8 cellular contexts compared by ENCODE assay signal in genomic region chr1:11907275-11908138, GRCh38.
DNase-seq lines count a peak whose midpoint lies in the region; ATAC-seq and TF ChIP-seq lines count a peak whose summit lies in the region.

No MANE protein-coding gene starts in this region.

- peak overlapping the region; percentile 100 for H3K27ac Mint-ChIP-seq in activated T-cell treated with anti-CD3 and anti-CD28 coated beads, Interleukin-2, amount 50 U/mL, for 24 hours

- H3K9ac ChIP-seq in mucosa of rectum (ENCODE audit: low read depth in 1 of 2, low read length in 2 of 2): peak overlapping the region; percentile 88 to 94

- H3K4me1 ChIP-seq in mucosa of rectum (ENCODE audit: control insufficient read depth in 2 of 2, insufficient read depth in 2 of 2, low read length in 2 of 2): peaks cover 2 to 6% of the 10 kb centered on the region in 2 donors

- ATAC-seq in GM21717 (IDR thresholded peaks at IDR 0.05; ENCODE audit: unreplicated experiment): peak; percentile 45

- H3K4me1 Mint-ChIP-seq in activated T-cell treated with anti-CD3 and anti-CD28 coated beads, Interleukin-2, amount 50 U/mL, for 24 hours (ENCODE audit: low read depth): peaks cover 35% of the 10 kb centered on the region

- no peaks in the 10 kb centered on the region for H3K36me3 Mint-ChIP-seq in activated T-cell treated with anti-CD3 and anti-CD28 coated beads, Interleukin-2, amount 50 U/mL, for 24 hours (ENCODE audit: low read depth)

- H3K27ac ChIP-seq in mucosa of rectum (ENCODE audit: low read depth in 2 of 2, low read length in 2 of 2): peak overlapping the region; percentile 96 to 98

- H3K4me3 ChIP-seq in mucosa of rectum (ENCODE audit: low read length in 2 of 2): peak overlapping the region; percentile 44 to 87

- no peaks in the 10 kb centered on the region for H3K36me3 ChIP-seq in mucosa of rectum (ENCODE audit: control insufficient read depth in 2 of 2, insufficient read depth in 2 of 2, low read length in 2 of 2)

- peak overlapping the region; percentile 80 for H3K4me3 Mint-ChIP-seq in activated T-cell treated with anti-CD3 and anti-CD28 coated beads, Interleukin-2, amount 50 U/mL, for 24 hours

- DNase-seq in DMS 273 treated with DMSO at 0.1 percent for 48 hours (lab: John Stamatoyannopoulos, UW) (peak; percentile 89), KBM-7 (peak; percentile 98), OCI-M2 (lab: John Stamatoyannopoulos, UW; ENCODE audit: unreplicated experiment) (peak; percentile 91), erythroblast (lab: John Stamatoyannopoulos, UW) (peak; percentile 97)
- DNase-seq in activated T-cell treated with anti-CD3 and anti-CD28 coated beads, Interleukin-2, amount 50 U/mL, for 24 hours: peak; percentile 92
- DNase-seq in stimulated activated CD8-positive, alpha-beta memory T cell treated with anti-CD3 and anti-CD28 coated beads, Interleukin-4, amount 100 ng/mL, for 24 hours (ENCODE audit: low read depth): peak; percentile 88

- H3K9me3 ChIP-seq in mucosa of rectum (ENCODE audit: control insufficient read depth in 2 of 2, low read length in 2 of 2): no peaks in the 10 kb centered on the region

- in situ Hi-C loops in KBM-7 (cut with MboI; ENCODE audit: low pct_unique_long_range_greater_than_20kb, low sequenced_read_pairs): no loop called here

- TF ChIP-seq POLR2A in erythroblast (IDR thresholded peaks at IDR 0.05; ENCODE audit: low read length): no peak

- peaks cover 3% of the 10 kb centered on the region for H3K27me3 Mint-ChIP-seq in activated T-cell treated with anti-CD3 and anti-CD28 coated beads, Interleukin-2, amount 50 U/mL, for 24 hours

- no peaks in the 10 kb centered on the region for H3K9me3 Mint-ChIP-seq in activated T-cell treated with anti-CD3 and anti-CD28 coated beads, Interleukin-2, amount 50 U/mL, for 24 hours

- H3K27me3 ChIP-seq in mucosa of rectum (ENCODE audit: control insufficient read depth in 2 of 2, insufficient read depth in 2 of 2, low read length in 2 of 2): no peaks in the 10 kb centered on the region

Comparison
In these comparisons a context has a peak if more than half of its experiments do, and no peak if none do; other contexts are left out.
1. Peak in every context shown above with its lines: DNase-seq, ATAC-seq, H3K4me3 ChIP-seq and H3K27ac ChIP-seq.